1 cellular context compared by ENCODE assay signal in genomic region chr2:218876562-218877219, GRCh38.
TF ChIP-seq lines count a peak whose summit lies in the region.

No MANE protein-coding gene starts in this region.

TF ChIP-seq in K562, 482 proteins besides CTCF, POLR2A, EP300 and RAD21 (continued from another document):
- TF ChIP-seq ZMIZ1 (IDR thresholded peaks at IDR 0.05; ENCODE audit: low read depth in 2 of 2, low read length in 2 of 2), result no peak
- TF ChIP-seq FOXA3 (CRISPR knock-in tag; conservative IDR thresholded peaks at IDR 0.05 in 1 of 2, IDR thresholded peaks at IDR 0.05 in 1 of 2), result peak in 1 of 2 experiments; percentile 47; a peak in 1 of 4 replicates
- TF ChIP-seq ZNF384 (IDR thresholded peaks at IDR 0.05; ENCODE audit: low read depth, low read length), result peak; percentile 52; the same call in 1 of the 2 replicates
- TF ChIP-seq TRIM28 (IDR thresholded peaks at IDR 0.05), result peak; percentile 70; the same call in 1 of the 2 replicates
- TF ChIP-seq ZNF408 (CRISPR knock-in tag; IDR thresholded peaks at IDR 0.05; ENCODE audit: low read depth), result no peak
- no peak for TF ChIP-seq PYGO2 (tag; IDR thresholded peaks at IDR 0.05)
- no peak for TF ChIP-seq L3MBTL2 (IDR thresholded peaks at IDR 0.05)
- no peak for TF ChIP-seq ZBTB34 (CRISPR knock-in tag; IDR thresholded peaks at IDR 0.05)
- TF ChIP-seq PRDM10 (IDR thresholded peaks at IDR 0.05; ENCODE audit: partially characterized antibody), result peak; percentile 57
- peak in 1 of 2 experiments; percentile 70; a peak in 1 of 4 replicates for TF ChIP-seq TRIM24 (IDR thresholded peaks at IDR 0.05)
- TF ChIP-seq SMC3 (conservative IDR thresholded peaks at IDR 0.05; ENCODE audit: insufficient read depth, low read depth, low read length), result peak; percentile 70
- TF ChIP-seq RBBP5 (IDR thresholded peaks at IDR 0.05; ENCODE audit: borderline replicate concordance, insufficient read depth, low read length, poor library complexity, severe bottlenecking), result no peak
- no peak for TF ChIP-seq POLR2B (IDR thresholded peaks at IDR 0.05; ENCODE audit: low read depth, partially characterized antibody)
- no peak for TF ChIP-seq ZNF589 (CRISPR knock-in tag; IDR thresholded peaks at IDR 0.05; ENCODE audit: low read depth)
- no peak for TF ChIP-seq TEAD2 (tag; IDR thresholded peaks at IDR 0.05)
